Comparison of ENCODE assay signal across 1 cellular context in the genomic region with DNA sequence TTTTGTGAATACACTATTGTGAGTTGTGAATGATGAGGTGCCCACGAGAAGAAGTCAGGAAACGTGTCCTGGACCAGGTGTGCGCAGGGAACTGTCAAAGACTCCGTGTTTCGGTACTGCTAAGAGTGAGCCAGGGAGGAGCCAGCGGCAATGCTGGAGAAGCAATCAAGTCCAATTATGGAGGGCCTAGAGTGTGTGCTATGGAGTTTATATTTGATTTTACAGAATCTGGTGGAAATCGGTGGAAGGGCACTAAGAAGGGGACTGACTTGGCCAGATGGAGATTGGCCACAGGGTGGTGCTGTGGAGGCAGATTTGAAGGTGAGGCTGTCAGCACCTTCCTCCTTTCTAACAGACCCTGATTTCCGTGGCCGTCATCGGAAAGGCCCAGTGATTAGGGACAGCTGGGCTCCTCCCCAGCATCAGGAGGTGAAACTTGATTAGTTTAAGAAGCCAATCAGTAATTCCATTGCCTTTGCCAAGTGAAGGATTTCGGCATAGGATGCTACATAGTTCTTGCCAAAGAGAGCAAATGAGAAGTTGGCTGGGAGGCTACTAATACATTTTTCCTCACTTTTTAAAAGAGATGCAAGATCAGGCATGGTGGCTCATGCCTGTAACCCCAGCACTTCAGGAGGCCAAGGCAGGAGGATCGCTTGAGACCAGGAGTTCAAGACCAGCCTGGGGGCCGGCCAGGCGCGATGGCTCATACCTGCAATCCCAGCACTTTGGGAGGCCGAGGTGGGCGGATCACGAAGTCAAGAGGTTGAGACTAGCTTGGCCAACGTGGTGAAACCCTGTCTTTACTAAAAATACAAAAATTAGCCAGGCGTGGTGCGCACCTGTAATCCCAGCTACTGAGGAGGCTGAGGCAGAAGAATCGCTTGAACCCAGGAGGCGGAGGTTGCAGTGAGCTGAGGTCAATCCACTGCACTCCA.
TF ChIP-seq lines count a peak whose summit lies in the region.

No MANE protein-coding gene starts in this region.

TF ChIP-seq in HEK293, 187 proteins besides CTCF, POLR2A, EP300 and RAD21 (continued from another document):
- 0 out of 2 replicates have a peak, but pooled peaks have one; percentile 22 for TF ChIP-seq ZNF629 (tag by site-specific recombination; IDR thresholded peaks at IDR 0.05)
- no peak for TF ChIP-seq HOXA7 (CRISPR knock-in tag; IDR thresholded peaks at IDR 0.05; ENCODE audit: borderline replicate concordance)
- TF ChIP-seq ZFHX2 (tag by site-specific recombination; conservative IDR thresholded peaks at IDR 0.05): no peak
- TF ChIP-seq WT1 (tag by site-specific recombination; IDR thresholded peaks at IDR 0.05): peak; percentile 39; the same call in 1 of the 2 replicates
- TF ChIP-seq KLF1 (tag by site-specific recombination; IDR thresholded peaks at IDR 0.05): no peak
- peak; percentile 54; the same call in 1 of the 2 replicates for TF ChIP-seq ZBTB17 (tag by site-specific recombination; IDR thresholded peaks at IDR 0.05)
- peak; percentile 24; the same call in 1 of the 2 replicates for TF ChIP-seq ZNF366 (tag by site-specific recombination; conservative IDR thresholded peaks at IDR 0.05)
